12 cellular contexts compared by ENCODE assay signal in the genomic region with DNA sequence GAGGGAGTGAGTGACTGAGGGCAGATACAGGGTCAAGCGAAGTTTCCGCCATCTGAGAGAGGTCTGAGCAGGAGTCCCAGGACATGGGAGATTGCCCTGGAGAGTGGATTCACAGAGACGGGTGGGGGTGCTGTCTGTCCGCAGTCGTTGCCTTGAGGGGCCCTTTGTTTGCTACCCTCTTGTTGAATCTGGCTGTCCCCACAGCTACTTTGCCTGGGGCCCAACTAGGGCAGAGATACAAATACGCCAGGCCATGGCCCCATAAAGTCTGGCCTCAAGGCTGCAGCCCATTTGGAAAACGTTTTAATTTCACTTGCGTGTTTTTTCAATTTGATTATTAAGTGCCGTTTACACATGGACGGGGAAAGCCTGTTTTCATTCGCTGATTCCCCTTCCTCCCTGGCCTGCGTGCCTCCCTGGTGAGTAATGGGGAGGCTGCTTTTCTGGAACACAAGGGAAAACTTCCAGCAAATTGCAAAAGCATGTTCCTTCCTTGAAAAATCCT.
A peak's percentile ranks its signal among the peaks of the same experiment; 100 is the strongest.
DNase-seq lines count a peak whose midpoint lies in the region; ATAC-seq and TF ChIP-seq lines count a peak whose summit lies in the region.
"Had no signal": no experiment of that assay in that cellular context is flagged by ENCODE, and none has a peak within 500 bp of the region (broad histone marks: within the 10 kb centered on the region; RNA-seq: fewer than 3 reads in every experiment).

No MANE protein-coding gene starts in this region.

- peaks cover 7% of the 10 kb centered on the region for H3K9me3 Mint-ChIP-seq in type B pancreatic cell

- H3K27ac Mint-ChIP-seq in type B pancreatic cell: peak overlapping the region; percentile 60
- H3K27ac Mint-ChIP-seq: activated CD8-positive, alpha-beta memory T cell treated with anti-CD3 and anti-CD28 coated beads, Interleukin-2, amount 10 ng/mL, durations not matched to agents 7 days and 5 days; endodermal cell had no signal

- no peak overlapping the region for H3K9ac ChIP-seq in muscle layer of colon (ENCODE audit: low read length)

- no peak for TF ChIP-seq CTCF in type B pancreatic cell (conservative IDR thresholded peaks at IDR 0.05)

- no peaks in the 10 kb centered on the region for H3K36me3 Mint-ChIP-seq in type B pancreatic cell

- H3K4me3 ChIP-seq in MG63 (no peak overlapping the region), esophagus (ENCODE audit: low read depth in 1 of 2, low read length in 2 of 2) (no peak overlapping the region), muscle layer of colon (ENCODE audit: low read depth in 1 of 2, low read length in 2 of 2) (no peak overlapping the region)
- H3K4me3 ChIP-seq: K562 had no signal

- DNase-seq in MG63 (peak; percentile 81), type B pancreatic cell (ENCODE audit: extremely low spot score, unreplicated experiment) (no peak), NCI-H82 treated with DMSO at 0.1 percent for 48 hours (lab: John Stamatoyannopoulos, UW; ENCODE audit: unreplicated experiment) (no peak), HUDEP-2 (lab: John Stamatoyannopoulos, UW; ENCODE audit: unreplicated experiment in 76 of 76) (no peak), hippocampal formation (lab: John Stamatoyannopoulos, UW) (no peak)
- DNase-seq: activated CD8-positive, alpha-beta memory T cell treated with anti-CD3 and anti-CD28 coated beads, Interleukin-2, amount 10 ng/mL, durations not matched to agents 7 days and 5 days; endodermal cell; GOT3 had no signal

- H3K4me3 Mint-ChIP-seq in type B pancreatic cell: no peak overlapping the region
- H3K4me3 Mint-ChIP-seq: activated CD8-positive, alpha-beta memory T cell treated with anti-CD3 and anti-CD28 coated beads, Interleukin-2, amount 10 ng/mL, durations not matched to agents 7 days and 5 days; endodermal cell had no signal

- ATAC-seq in HG03025 (IDR thresholded peaks at IDR 0.05; ENCODE audit: low FRiP score, unreplicated experiment): no peak
- ATAC-seq: activated CD8-positive, alpha-beta memory T cell treated with anti-CD3 and anti-CD28 coated beads, Interleukin-2, amount 10 ng/mL, durations not matched to agents 7 days and 5 days; K562 had no signal

- WGBS in esophagus, 2 donors: 50 to 53% methylated on average over 12 of the region's 12 CpGs

- peak overlapping the region; percentile 78 to 82 for H3K27ac ChIP-seq in esophagus (ENCODE audit: low read depth in 2 of 2, low read length in 1 of 2)
- H3K27ac ChIP-seq in muscle layer of colon (ENCODE audit: low read depth, low read length): peak overlapping the region; percentile 38

- H3K4me1 Mint-ChIP-seq in type B pancreatic cell (ENCODE audit: unreplicated experiment): peaks cover 26% of the 10 kb centered on the region

- H3K27me3 ChIP-seq in MG63 (no peaks in the 10 kb centered on the region), esophagus (ENCODE audit: control insufficient read depth in 1 of 2, insufficient read depth in 2 of 2, low read length in 2 of 2) (peaks cover 0 to 3% of the 10 kb centered on the region in 2 donors), muscle layer of colon (ENCODE audit: control insufficient read depth in 1 of 2, insufficient read depth in 2 of 2, low read length in 2 of 2) (no peaks in the 10 kb centered on the region)

- peaks cover 2 to 5% of the 10 kb centered on the region in 2 donors for H3K4me1 ChIP-seq in esophagus (ENCODE audit: control insufficient read depth in 2 of 2, insufficient read depth in 2 of 2, low read length in 1 of 2)
- peaks cover 39% of the 10 kb centered on the region for H3K4me1 ChIP-seq in muscle layer of colon (ENCODE audit: insufficient read depth, low read length)

- H3K9me3 ChIP-seq in MG63: no peaks in the 10 kb centered on the region
- no peaks in the 10 kb centered on the region for H3K9me3 ChIP-seq in esophagus (ENCODE audit: control insufficient read depth in 2 of 2, insufficient read depth in 1 of 2, low read depth in 1 of 2, low read length in 1 of 2)
- H3K9me3 ChIP-seq in muscle layer of colon (ENCODE audit: low read length): no peaks in the 10 kb centered on the region

- H3K36me3 ChIP-seq in MG63 (no peaks in the 10 kb centered on the region), esophagus (ENCODE audit: control insufficient read depth in 2 of 2, insufficient read depth in 2 of 2, low read length in 1 of 2) (no peaks in the 10 kb centered on the region), muscle layer of colon (ENCODE audit: insufficient read depth, low read length) (no peaks in the 10 kb centered on the region)

- H3K27me3 Mint-ChIP-seq in type B pancreatic cell: peaks cover 9% of the 10 kb centered on the region
